In the genomic region with DNA sequence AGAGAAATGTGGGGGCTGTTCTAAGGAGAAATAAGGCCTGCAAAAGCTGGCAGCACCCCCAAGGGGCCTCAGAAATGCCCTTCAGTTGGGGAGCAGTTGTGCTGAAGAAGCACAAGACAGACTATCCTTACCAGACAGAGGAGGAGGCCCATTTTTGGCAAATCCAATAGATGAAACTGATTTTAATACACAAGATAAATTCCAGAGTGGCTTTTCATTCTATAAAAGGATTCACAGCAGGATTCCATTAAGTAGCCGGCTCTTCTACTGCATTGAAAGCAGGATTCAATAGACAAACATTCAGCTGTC, we compare ENCODE assay signal across 9 cellular contexts. TPM values are rescaled to one million over a fixed set of nuclear protein-coding genes. Genes with fewer than 3 reads are reported as not detected.
A peak's percentile ranks its signal among the peaks of the same experiment; 100 is the strongest.
DNase-seq lines count a peak whose midpoint lies in the region; ATAC-seq and TF ChIP-seq lines count a peak whose summit lies in the region.
"Had no signal": no experiment of that assay in that cellular context is flagged by ENCODE, and none has a peak within 500 bp of the region (broad histone marks: within the 10 kb centered on the region; RNA-seq: fewer than 3 reads in every experiment).

No MANE protein-coding gene starts in this region.

- peaks cover 49% of the 10 kb centered on the region for H3K36me3 Mint-ChIP-seq in CD4-positive, alpha-beta T cell (ENCODE audit: low read depth)
- peaks cover 22% of the 10 kb centered on the region for H3K36me3 Mint-ChIP-seq in central memory CD8-positive, alpha-beta T cell (ENCODE audit: insufficient read depth)
- H3K36me3 Mint-ChIP-seq in neural progenitor cell = peaks cover 1% of the 10 kb centered on the region

- H3K36me3 ChIP-seq in KMS-11 (ENCODE audit: insufficient read depth) = no peaks in the 10 kb centered on the region
- no peaks in the 10 kb centered on the region for H3K36me3 ChIP-seq in neural progenitor cell
- H3K36me3 ChIP-seq in H7 (replicated peaks; ENCODE audit: control insufficient read depth, insufficient read depth, low read length) = no peaks in the 10 kb centered on the region

- ATAC-seq in CD4-positive, alpha-beta T cell (ENCODE audit: poor library complexity) = no peak
- no peak for ATAC-seq in central memory CD8-positive, alpha-beta T cell (replicated peaks; ENCODE audit: extremely low read depth, poor library complexity, severe bottlenecking)
- no peak for ATAC-seq in HG02798 (IDR thresholded peaks at IDR 0.05; ENCODE audit: poor library complexity, unreplicated experiment)

- H3K9me3 ChIP-seq in CD4-positive, alpha-beta T cell (ENCODE audit: control insufficient read depth, low read length) = no peaks in the 10 kb centered on the region
- H3K9me3 ChIP-seq in neural progenitor cell (ENCODE audit: low read depth) = no peaks in the 10 kb centered on the region

- H3K27ac Mint-ChIP-seq in CD4-positive, alpha-beta T cell = peak overlapping the region; percentile 96
- peak overlapping the region; percentile 97 for H3K27ac Mint-ChIP-seq in central memory CD8-positive, alpha-beta T cell (ENCODE audit: low read depth)
- peak overlapping the region; percentile 72 for H3K27ac Mint-ChIP-seq in neural progenitor cell

- no peaks in the 10 kb centered on the region for H3K27me3 Mint-ChIP-seq in CD4-positive, alpha-beta T cell
- H3K27me3 Mint-ChIP-seq in central memory CD8-positive, alpha-beta T cell = no peaks in the 10 kb centered on the region
- no peaks in the 10 kb centered on the region for H3K27me3 Mint-ChIP-seq in neural progenitor cell (ENCODE audit: insufficient read depth, low read depth)

- H3K4me3 ChIP-seq in KMS-11 (IDR thresholded peaks at IDR 0.05; ENCODE audit: insufficient read depth, low read depth, low read length) (no peak overlapping the region), neural progenitor cell (no peak overlapping the region), H7 (ENCODE audit: insufficient read depth, low read depth, low read length) (no peak overlapping the region)

- peaks cover 98% of the 10 kb centered on the region for H3K4me1 ChIP-seq in KMS-11 (ENCODE audit: low read depth, poor library complexity, severe bottlenecking)
- H3K4me1 ChIP-seq in neural progenitor cell = peaks cover 14% of the 10 kb centered on the region

- H3K9ac ChIP-seq in KMS-11 (no peak overlapping the region), neural progenitor cell (no peak overlapping the region)

- H3K4me3 Mint-ChIP-seq in CD4-positive, alpha-beta T cell = peak overlapping the region; percentile 93
- H3K4me3 Mint-ChIP-seq in central memory CD8-positive, alpha-beta T cell = peak overlapping the region; percentile 97
- H3K4me3 Mint-ChIP-seq in neural progenitor cell = no peak overlapping the region

- H3K9me3 Mint-ChIP-seq in CD4-positive, alpha-beta T cell = no peaks in the 10 kb centered on the region
- H3K9me3 Mint-ChIP-seq in central memory CD8-positive, alpha-beta T cell = no peaks in the 10 kb centered on the region
- peaks cover 5% of the 10 kb centered on the region for H3K9me3 Mint-ChIP-seq in neural progenitor cell

- H4K20me1 ChIP-seq in KMS-11 (ENCODE audit: insufficient read depth) (no peaks in the 10 kb centered on the region), neural progenitor cell (ENCODE audit: low read depth) (no peaks in the 10 kb centered on the region)

- H3K4me1 Mint-ChIP-seq in CD4-positive, alpha-beta T cell (ENCODE audit: low read depth) = peaks cover 81% of the 10 kb centered on the region
- H3K4me1 Mint-ChIP-seq in central memory CD8-positive, alpha-beta T cell = peaks cover 32% of the 10 kb centered on the region
- peaks cover 26% of the 10 kb centered on the region for H3K4me1 Mint-ChIP-seq in neural progenitor cell

- H3K4me2 ChIP-seq in KMS-11 (peak overlapping the region; percentile 33), neural progenitor cell (no peak overlapping the region)

- peaks cover 95% of the 10 kb centered on the region for H3K79me2 ChIP-seq in KMS-11 (ENCODE audit: insufficient read depth, low read depth)
- H3K79me2 ChIP-seq in neural progenitor cell (ENCODE audit: low read depth) = no peaks in the 10 kb centered on the region

- CTCF ChIA-PET in CD4-positive, alpha-beta T cell (lab: Charles Lee) = interaction anchor here (0.6 to 2.0 kb wide), 7 partner anchors 9 to 169 kb away, joined by 3 to 9 read pairs (median 4); partner anchors contain the start of gene SEPTIN6

- no peaks in the 10 kb centered on the region for H3K27me3 ChIP-seq in CD4-positive, alpha-beta T cell (ENCODE audit: control insufficient read depth, insufficient read depth, low read length)
- H3K27me3 ChIP-seq in KMS-11 (ENCODE audit: insufficient read depth, low read depth) (no peaks in the 10 kb centered on the region), neural progenitor cell (no peaks in the 10 kb centered on the region), H7 (ENCODE audit: control insufficient read depth, insufficient read depth, low read length) (no peaks in the 10 kb centered on the region)

- TF ChIP-seq CTCF in CD4-positive, alpha-beta T cell (IDR thresholded peaks at IDR 0.05) = no peak
- TF ChIP-seq CTCF in KMS-11 (conservative IDR thresholded peaks at IDR 0.05; ENCODE audit: low read depth, low read length) (no peak), neural progenitor cell (IDR thresholded peaks at IDR 0.05) (no peak)

- intact Hi-C loops in CD4-positive, alpha-beta T cell (cut with DNase I, micrococcal nuclease) = no loop called here

- H3K27ac ChIP-seq in CD4-positive, alpha-beta T cell (ENCODE audit: low read depth, low read length) = peak overlapping the region; percentile 95
- H3K27ac ChIP-seq in KMS-11 (peak overlapping the region; percentile 83; the same call in 1 of the 2 replicates), neural progenitor cell (no peak overlapping the region)

- no peak overlapping the region for H2AFZ ChIP-seq in KMS-11 (ENCODE audit: low read depth)
- H2AFZ ChIP-seq in neural progenitor cell (replicated peaks) = no peak overlapping the region

- H3F3A ChIP-seq in neural progenitor cell (ENCODE audit: low read depth) = peaks cover 8% of the 10 kb centered on the region

- POLR2A ChIA-PET in CD4-positive, alpha-beta T cell (lab: Charles Lee) = interaction anchor here (0.9 to 5.1 kb wide), 7 partner anchors 8 to 106 kb away, joined by 3 to 145 read pairs (median 5); partner anchors contain the start of genes RPL39 and SEPTIN6

- no peak for DNase-seq in CD4-positive, alpha-beta T cell
- no peak for DNase-seq in central memory CD8-positive, alpha-beta T cell (ENCODE audit: low spot score in 2 of 2)
- DNase-seq in neural progenitor cell (ENCODE audit: low spot score) (no peak), dedifferentiated amniotic fluid mesenchymal stem cell (ENCODE audit: extremely low spot score) (no peak), pons (ENCODE audit: low spot score) (no peak), H7 (no peak)
- DNase-seq: mesendoderm had no signal

RNA-seq across cellular contexts. Expression of gene SEPTIN6, which starts 8.1 kb away (rescaled TPM):
- total RNA-seq in CD4-positive, alpha-beta T cell = 100 to 1,000 TPM; 132 to 134 TPM
- 19.4 and 21.7 TPM in 2 replicates for total RNA-seq in neural progenitor cell (ENCODE audit: low replicate concordance)
- 26.9 and 41.7 TPM in 2 replicates for total RNA-seq in H7 (2014; rRNA removed; shearing (Covaris generic))
